Comparison of ENCODE assay signal across 14 cellular contexts in genomic region chr19:45356760-45357444, GRCh38. TPM values are rescaled to one million over a fixed set of nuclear protein-coding genes. Genes with fewer than 3 reads are reported as not detected.
DNase-seq lines count a peak whose midpoint lies in the region; ATAC-seq and TF ChIP-seq lines count a peak whose summit lies in the region.
"Had no signal": no experiment of that assay in that cellular context is flagged by ENCODE, and none has a peak within 500 bp of the region (broad histone marks: within the 10 kb centered on the region; RNA-seq: fewer than 3 reads in every experiment).

No MANE protein-coding gene starts in this region.

- H3K4me1 Mint-ChIP-seq in WTC11 = no peaks in the 10 kb centered on the region
- H3K4me1 Mint-ChIP-seq: B cell had no signal

- no peaks in the 10 kb centered on the region for H3K27me3 Mint-ChIP-seq in WTC11 (ENCODE audit: low read depth)
- H3K27me3 Mint-ChIP-seq: B cell; CD4-positive, alpha-beta T cell; IgD-negative memory B cell had no signal

- H3K4me3 ChIP-seq in gastroesophageal sphincter = no peak overlapping the region

- H3K27me3 ChIP-seq in gastroesophageal sphincter = no peaks in the 10 kb centered on the region

- ATAC-seq in WTC11 = no peak
- ATAC-seq in gastroesophageal sphincter = no peak
- no peak for ATAC-seq in activated CD4-positive, CD25-positive, alpha-beta regulatory T cell treated with anti-CD3 and anti-CD28 coated beads, Interleukin-2, amount 50 U/mL, for 24 hours
- ATAC-seq: HCT116 had no signal

- POLR2A ChIA-PET in WTC11 (lab: Charles Lee) = no interaction called here

- DNase-seq in D341Med (ENCODE audit: low spot score) = peak; percentile 26
- DNase-seq in WTC11 (ENCODE audit: low spot score) = no peak
- DNase-seq: Calu3; CD4-positive, alpha-beta T cell; DMS79 treated with DMSO at 0.1 percent for 48 hours; NCI-H1436; NCI-H2029 treated with DMSO at 0.1 percent for 48 hours; NCI-H510A; NCI-H82 had no signal

- H3K9me3 ChIP-seq in gastroesophageal sphincter = no peaks in the 10 kb centered on the region

- no peak for TF ChIP-seq POLR2A in gastroesophageal sphincter (IDR thresholded peaks at IDR 0.05)

- peaks cover 0 to 93% of the 10 kb centered on the region in 2 donors for H3K36me3 ChIP-seq in gastroesophageal sphincter

- H3K27ac Mint-ChIP-seq in WTC11 = no peak overlapping the region
- H3K27ac Mint-ChIP-seq: B cell; CD4-positive, alpha-beta T cell; IgD-negative memory B cell had no signal

- WGBS in gastroesophageal sphincter (ENCODE audit: low coverage in 1 of 2), 2 donors = 88 to 92% methylated on average over 6 to 8 of the region's 20 CpGs

- no peaks in the 10 kb centered on the region for H3K4me1 ChIP-seq in gastroesophageal sphincter

- TF ChIP-seq CTCF in WTC11 (IDR thresholded peaks at IDR 0.05) = no peak
- TF ChIP-seq CTCF in gastroesophageal sphincter (IDR thresholded peaks at IDR 0.05) = no peak

- no peak overlapping the region for H3K4me3 Mint-ChIP-seq in WTC11
- H3K4me3 Mint-ChIP-seq: B cell; CD4-positive, alpha-beta T cell had no signal

- no peak overlapping the region for H3K27ac ChIP-seq in gastroesophageal sphincter

- H3K9me3 Mint-ChIP-seq in WTC11 = no peaks in the 10 kb centered on the region
- H3K9me3 Mint-ChIP-seq: CD4-positive, alpha-beta T cell; IgD-negative memory B cell had no signal

- H3K36me3 Mint-ChIP-seq in WTC11 = peaks cover 73% of the 10 kb centered on the region

- CTCF ChIA-PET in WTC11 (lab: Charles Lee) = no interaction called here

- TF ChIP-seq EP300 in gastroesophageal sphincter (IDR thresholded peaks at IDR 0.05) = no peak

TF ChIP-seq in WTC11, 78 proteins besides CTCF, POLR2A, EP300 and RAD21:
- TF ChIP-seq ZNF121 (CRISPR knock-in tag; IDR thresholded peaks at IDR 0.05) (0 out of 2 replicates have a peak, but pooled peaks have one; percentile 13), ZNF317 (CRISPR knock-in tag; IDR thresholded peaks at IDR 0.05; ENCODE audit: borderline replicate concordance, low read depth) (no peak), IRF2 (CRISPR knock-in tag; IDR thresholded peaks at IDR 0.05; ENCODE audit: borderline replicate concordance, low read depth) (no peak), ZNF138 (CRISPR knock-in tag; conservative IDR thresholded peaks at IDR 0.05) (no peak)

RNA-seq across cellular contexts. Expression of gene ERCC2, which starts 13.5 kb away (rescaled TPM):
- total RNA-seq in WTC11 (2021) (102 to 113 TPM (median 109 TPM) in 3 replicates), gastroesophageal sphincter (10 to 100 TPM in 3 of 4 donors, 1 to 10 TPM in 1; 7.1 to 18.8 (median 12.5) TPM)

RNA-seq across cellular contexts. Expression of gene KLC3, which starts 16.4 kb away (rescaled TPM):
- total RNA-seq in WTC11 (2021) (5.2 to 6.5 TPM (median 5.3 TPM) in 3 replicates), gastroesophageal sphincter (1 to 10 TPM in 1 of 4 donors, not detected in 3; 1.3 TPM)
- total RNA-seq: B cell; CD4-positive, alpha-beta T cell had no signal

RNA-seq across cellular contexts. Expression of gene CKM, which starts 34.2 kb away (rescaled TPM):
- not detected in 3 replicates for total RNA-seq in WTC11 (2021)
- total RNA-seq in gastroesophageal sphincter = under 1 TPM in 2 of 4 donors, not detected in 2; 0.17 to 0.73 TPM
- total RNA-seq: B cell; Calu3; CD4-positive, alpha-beta T cell had no signal

RNA-seq across cellular contexts. Expression of gene PPP1R13L, which starts 48.0 kb away (rescaled TPM):
- total RNA-seq in WTC11 (2021) (27.5 to 38.1 TPM (median 35.2 TPM) in 3 replicates), gastroesophageal sphincter (10 to 100 TPM in 1 of 4 donors, 1 to 10 TPM in 3; 5.5 to 15.5 (median 9.3) TPM)

RNA-seq across cellular contexts. Expression of gene POLR1G, which starts 49.5 kb away (rescaled TPM):
- total RNA-seq in WTC11 (2021) (33.5 to 38.1 TPM (median 34.8 TPM) in 3 replicates), gastroesophageal sphincter (10 to 100 TPM in 1 of 4 donors, 1 to 10 TPM in 3; 1.7 to 10.7 (median 5.8) TPM)
